Comparison of ENCODE assay signal across 11 cellular contexts in genomic region chr17:47717845-47718621, GRCh38. TPM values are rescaled to one million over a fixed set of nuclear protein-coding genes. Genes with fewer than 3 reads are reported as not detected.
DNase-seq lines count a peak whose midpoint lies in the region; ATAC-seq, FAIRE-seq and TF ChIP-seq lines count a peak whose summit lies in the region.
"Had no signal": no experiment of that assay in that cellular context is flagged by ENCODE, and none has a peak within 500 bp of the region (broad histone marks: within the 10 kb centered on the region; RNA-seq: fewer than 3 reads in every experiment).

No MANE protein-coding gene starts in this region.

- FAIRE-seq in HTR-8/SVneo (lab: Jason Lieb, UNC), result peak; percentile 80

- H3K4me1 Mint-ChIP-seq in CD4-positive, alpha-beta memory T cell, result peaks cover 53 to 92% (median 78%) of the 10 kb centered on the region in 4 donors
- peaks cover 97% of the 10 kb centered on the region for H3K4me1 Mint-ChIP-seq in activated CD4-positive, alpha-beta memory T cell treated with anti-CD3 and anti-CD28 coated beads, Interleukin-2, amount 10 ng/mL, durations not matched to agents 7 days and 5 days

- TF ChIP-seq CTCF in mucosa of descending colon (IDR thresholded peaks at IDR 0.05), result no peak
- TF ChIP-seq CTCF in GM20000 (IDR thresholded peaks at IDR 0.05; ENCODE audit: extremely low read depth, missing control alignments), result no peak

- no peak overlapping the region for H3K4me3 ChIP-seq in CD4-positive, alpha-beta memory T cell (ENCODE audit: low read length in 2 of 2)
- H3K4me3 ChIP-seq in mucosa of descending colon, result no peak overlapping the region
- H3K4me3 ChIP-seq: hepatocyte had no signal

- intact Hi-C loops in CD4-positive, alpha-beta memory T cell (cut with micrococcal nuclease), result loop anchor here (1.0 kb wide), 1 partner anchor 19 kb away; no protein-coding TSS in a partner anchor
- intact Hi-C loops in mucosa of descending colon (cut with DNase I, micrococcal nuclease), result no loop called here

- DNase-seq in CD4-positive, alpha-beta memory T cell, result peak in 1 of 5 donors; percentile 56
- DNase-seq in HTR-8/SVneo (ENCODE audit: insufficient read length, low spot score), result no peak
- DNase-seq in activated CD4-positive, alpha-beta memory T cell treated with anti-CD3 and anti-CD28 coated beads, Interleukin-2, amount 10 ng/mL, durations not matched to agents 7 days and 5 days, result no peak
- DNase-seq in left kidney (ENCODE audit: low read depth, low spot score), result peak; percentile 39
- DNase-seq in mucosa of descending colon, result no peak
- no peak for DNase-seq in amygdala (lab: John Stamatoyannopoulos, UW)
- no peak for DNase-seq in GM20000 (ENCODE audit: low spot score)
- DNase-seq: cortex of kidney, naive B cell had no signal

- ATAC-seq in mucosa of descending colon, result no peak
- ATAC-seq in GM19351 (IDR thresholded peaks at IDR 0.05; ENCODE audit: unreplicated experiment), result no peak

- H3K27ac ChIP-seq in CD4-positive, alpha-beta memory T cell (ENCODE audit: low read depth, low read length), result no peak overlapping the region
- H3K27ac ChIP-seq: hepatocyte had no signal

- no peaks in the 10 kb centered on the region for H3K27me3 ChIP-seq in CD4-positive, alpha-beta memory T cell (ENCODE audit: insufficient read depth, low read length)

- no peaks in the 10 kb centered on the region for H3K36me3 ChIP-seq in CD4-positive, alpha-beta memory T cell (ENCODE audit: insufficient read depth, low read length)
- H3K36me3 ChIP-seq in mucosa of descending colon (ENCODE audit: low read depth), result no peaks in the 10 kb centered on the region

- POLR2A ChIA-PET in CD4-positive, alpha-beta memory T cell (lab: Charles Lee; ENCODE audit: partially characterized antibody), result interaction anchor here (0.8 to 2.8 kb wide), 13 partner anchors 9 to 69 kb away, joined by 3 to 44 read pairs (median 8); partner anchors contain the start of genes KPNB1, TBKBP1 and TBX21
- POLR2A ChIA-PET in activated CD4-positive, alpha-beta memory T cell treated with anti-CD3 and anti-CD28 coated beads, Interleukin-2, amount 10 ng/mL, durations not matched to agents 7 days and 5 days (lab: Charles Lee), result interaction anchor here (0.8 to 8.5 kb wide), 9 partner anchors 8 to 69 kb away, joined by 3 to 210 read pairs (median 4); partner anchors contain the start of genes KPNB1 and TBX21

- H3K9me3 Mint-ChIP-seq in CD4-positive, alpha-beta memory T cell, result no peaks in the 10 kb centered on the region
- H3K9me3 Mint-ChIP-seq in activated CD4-positive, alpha-beta memory T cell treated with anti-CD3 and anti-CD28 coated beads, Interleukin-2, amount 10 ng/mL, durations not matched to agents 7 days and 5 days, result no peaks in the 10 kb centered on the region
- H3K9me3 Mint-ChIP-seq: naive B cell had no signal

- H3K27ac Mint-ChIP-seq in CD4-positive, alpha-beta memory T cell, result peak overlapping the region in 6 of 7 donors; percentile 5 to 86 (median 68)
- H3K27ac Mint-ChIP-seq in activated CD4-positive, alpha-beta memory T cell treated with anti-CD3 and anti-CD28 coated beads, Interleukin-2, amount 10 ng/mL, durations not matched to agents 7 days and 5 days, result peak overlapping the region; percentile 78

- peak overlapping the region in 6 of 8 donors; percentile 17 to 75 (median 52) for H3K4me3 Mint-ChIP-seq in CD4-positive, alpha-beta memory T cell
- peak overlapping the region; percentile 43 for H3K4me3 Mint-ChIP-seq in activated CD4-positive, alpha-beta memory T cell treated with anti-CD3 and anti-CD28 coated beads, Interleukin-2, amount 10 ng/mL, durations not matched to agents 7 days and 5 days

- no peaks in the 10 kb centered on the region for H3K9me3 ChIP-seq in CD4-positive, alpha-beta memory T cell (ENCODE audit: control insufficient read depth in 1 of 2, low read length in 2 of 2)
- no peaks in the 10 kb centered on the region for H3K9me3 ChIP-seq in mucosa of descending colon

- H3K36me3 Mint-ChIP-seq in CD4-positive, alpha-beta memory T cell, result no peaks in the 10 kb centered on the region
- no peaks in the 10 kb centered on the region for H3K36me3 Mint-ChIP-seq in activated CD4-positive, alpha-beta memory T cell treated with anti-CD3 and anti-CD28 coated beads, Interleukin-2, amount 10 ng/mL, durations not matched to agents 7 days and 5 days (ENCODE audit: low read depth)
- H3K36me3 Mint-ChIP-seq: naive B cell had no signal

- peaks cover 77% of the 10 kb centered on the region for H3K4me1 ChIP-seq in CD4-positive, alpha-beta memory T cell (ENCODE audit: insufficient read depth, low read length)
- H3K4me1 ChIP-seq in mucosa of descending colon (ENCODE audit: low read depth), result no peaks in the 10 kb centered on the region

- H3K27me3 Mint-ChIP-seq in CD4-positive, alpha-beta memory T cell, result no peaks in the 10 kb centered on the region
- peaks cover 10% of the 10 kb centered on the region for H3K27me3 Mint-ChIP-seq in activated CD4-positive, alpha-beta memory T cell treated with anti-CD3 and anti-CD28 coated beads, Interleukin-2, amount 10 ng/mL, durations not matched to agents 7 days and 5 days

- CTCF ChIA-PET in CD4-positive, alpha-beta memory T cell (lab: Charles Lee; ENCODE audit: partially characterized antibody), result interaction anchor here (0.7 to 8.2 kb wide), 10 partner anchors 10 to 55 kb away, joined by 3 to 118 read pairs (median 6); partner anchors contain the start of gene TBX21
- CTCF ChIA-PET in activated CD4-positive, alpha-beta memory T cell treated with anti-CD3 and anti-CD28 coated beads, Interleukin-2, amount 10 ng/mL, durations not matched to agents 7 days and 5 days (lab: Charles Lee), result interaction anchor here (1.2 to 7.3 kb wide), 7 partner anchors 11 to 24 kb away, joined by 3 to 99 read pairs (median 17); partner anchors contain the start of genes TBKBP1 and TBX21

RNA-seq across cellular contexts. Expression of gene TBX21, which starts 15.0 kb away (rescaled TPM):
- total RNA-seq in CD4-positive, alpha-beta memory T cell, result 10 to 100 TPM; 15.8 to 17.9 TPM
- 10 to 100 TPM in 1 of 2 donors, 1 to 10 TPM in 1; 6.8 to 11.5 TPM for polyA plus RNA-seq in CD4-positive, alpha-beta memory T cell
- total RNA-seq in activated CD4-positive, alpha-beta memory T cell treated with anti-CD3 and anti-CD28 coated beads, Interleukin-2, amount 10 ng/mL, durations not matched to agents 7 days and 5 days, result 10 to 100 TPM; 58.3 to 61.1 TPM
- total RNA-seq in mucosa of descending colon, result 1 to 10 TPM in 2 of 3 donors, under 1 TPM in 1; 0.72 to 1.2 (median 1.2) TPM
- total RNA-seq: hepatocyte had no signal
- polyA plus RNA-seq: hepatocyte had no signal

RNA-seq across cellular contexts. Expression of gene TBKBP1, which starts 24.1 kb away (rescaled TPM):
- total RNA-seq in CD4-positive, alpha-beta memory T cell, result 1 to 10 TPM; 6.7 to 7.4 TPM
- under 1 TPM; 0.49 to 0.68 TPM for polyA plus RNA-seq in CD4-positive, alpha-beta memory T cell
- total RNA-seq in activated CD4-positive, alpha-beta memory T cell treated with anti-CD3 and anti-CD28 coated beads, Interleukin-2, amount 10 ng/mL, durations not matched to agents 7 days and 5 days, result 1 to 10 TPM; 7.0 TPM
- total RNA-seq in mucosa of descending colon, result 10 to 100 TPM in 1 of 3 donors, 1 to 10 TPM in 2; 2.3 to 20.3 (median 3.2) TPM

Comparison
In these comparisons a context has a peak if more than half of its experiments do, and no peak if none do; other contexts are left out.
1. RNA of gene TBX21, which starts 15.0 kb away (total RNA-seq): 58.3 to 61.1 TPM in activated CD4-positive, alpha-beta memory T cell treated with anti-CD3 and anti-CD28 coated beads, Interleukin-2, amount 10 ng/mL, durations not matched to agents 7 days and 5 days and 15.8 to 17.9 TPM in CD4-positive, alpha-beta memory T cell; 0.72 to 1.2 TPM in mucosa of descending colon; every median in the first group is over 4 times any median in the second.